In the genomic region with DNA sequence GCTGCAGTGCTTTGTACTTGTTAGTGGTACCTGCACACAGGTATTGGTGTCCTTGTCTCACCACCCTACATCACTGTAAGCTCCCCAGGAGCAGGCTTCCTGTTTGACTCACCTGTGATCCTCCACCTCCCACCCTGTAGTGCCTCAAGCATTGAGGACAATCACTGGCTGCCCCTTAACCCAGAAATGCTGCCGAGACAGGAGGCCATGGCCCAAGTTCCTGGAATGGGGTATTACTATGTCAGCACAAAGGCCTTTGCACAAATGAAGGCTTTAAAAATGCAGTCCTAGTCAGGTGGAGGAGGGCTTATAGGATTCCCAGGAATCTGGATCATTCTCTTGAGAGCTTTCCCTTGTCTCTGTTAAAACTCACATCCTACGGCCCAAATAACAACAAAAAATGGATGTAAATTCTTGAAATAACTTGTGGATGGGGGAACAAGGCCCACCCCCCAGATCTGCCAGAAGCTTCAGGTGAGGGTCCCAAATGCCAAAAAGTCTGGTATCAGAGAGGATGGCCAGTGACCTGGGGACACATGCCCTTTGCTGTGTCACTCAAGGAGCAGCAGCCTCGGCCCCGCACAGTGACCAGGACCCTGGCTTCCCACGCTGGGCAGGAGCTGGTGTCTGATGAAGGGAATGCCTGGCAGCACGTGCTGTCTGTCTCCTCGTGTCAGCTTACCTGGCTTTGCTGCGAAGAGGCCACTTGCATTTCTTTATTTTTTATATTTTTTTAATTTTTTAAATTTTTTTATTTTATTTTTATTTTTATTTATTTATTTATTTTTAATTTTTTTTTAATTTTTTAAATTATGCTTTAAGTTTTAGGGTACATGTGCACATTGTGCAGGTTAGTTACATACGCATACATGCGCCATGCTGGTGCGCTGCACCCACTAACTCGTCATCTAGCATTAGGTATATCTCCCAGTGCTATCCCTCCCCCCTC, we compare ENCODE assay signal across 1 cellular context.
TF ChIP-seq lines count a peak whose summit lies in the region.

No MANE protein-coding gene starts in this region.

TF ChIP-seq in H1, 55 proteins besides CTCF, POLR2A, EP300 and RAD21:
- TF ChIP-seq, protein P1, sequence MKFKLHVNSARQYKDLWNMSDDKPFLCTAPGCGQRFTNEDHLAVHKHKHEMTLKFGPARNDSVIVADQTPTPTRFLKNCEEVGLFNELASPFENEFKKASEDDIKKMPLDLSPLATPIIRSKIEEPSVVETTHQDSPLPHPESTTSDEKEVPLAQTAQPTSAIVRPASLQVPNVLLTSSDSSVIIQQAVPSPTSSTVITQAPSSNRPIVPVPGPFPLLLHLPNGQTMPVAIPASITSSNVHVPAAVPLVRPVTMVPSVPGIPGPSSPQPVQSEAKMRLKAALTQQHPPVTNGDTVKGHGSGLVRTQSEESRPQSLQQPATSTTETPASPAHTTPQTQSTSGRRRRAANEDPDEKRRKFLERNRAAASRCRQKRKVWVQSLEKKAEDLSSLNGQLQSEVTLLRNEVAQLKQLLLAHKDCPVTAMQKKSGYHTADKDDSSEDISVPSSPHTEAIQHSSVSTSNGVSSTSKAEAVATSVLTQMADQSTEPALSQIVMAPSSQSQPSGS (IDR thresholded peaks at IDR 0.05; ENCODE audit: low read length): no peak
- TF ChIP-seq RBBP5 (IDR thresholded peaks at IDR 0.05; ENCODE audit: borderline replicate concordance, low read depth, low read length): no peak
- TF ChIP-seq KDM1A (IDR thresholded peaks at IDR 0.05; ENCODE audit: borderline replicate concordance, low read length): no peak
- no peak for TF ChIP-seq POLR2AphosphoS5 (IDR thresholded peaks at IDR 0.05; ENCODE audit: low read depth, low read length)
- TF ChIP-seq EZH2 (IDR thresholded peaks at IDR 0.05; ENCODE audit: low read depth, low read length, severe bottlenecking): no peak
TF ChIP-seq in H1: peak in this region for 0.
